In genomic region chr19:4457654-4458406, GRCh38 we compare ENCODE assay signal across 1 cellular context.
A peak's percentile ranks its signal among the peaks of the same experiment; 100 is the strongest.
TF ChIP-seq lines count a peak whose summit lies in the region.

Gene UBXN6, minus strand, starts transcription at chr19:4457794. Its CDS starts 97 bp downstream, at chr19:4457697.

TF ChIP-seq in HepG2, 621 proteins besides CTCF, POLR2A, EP300 and RAD21 (continued from another document and continues in another):
- TF ChIP-seq, protein P1, sequence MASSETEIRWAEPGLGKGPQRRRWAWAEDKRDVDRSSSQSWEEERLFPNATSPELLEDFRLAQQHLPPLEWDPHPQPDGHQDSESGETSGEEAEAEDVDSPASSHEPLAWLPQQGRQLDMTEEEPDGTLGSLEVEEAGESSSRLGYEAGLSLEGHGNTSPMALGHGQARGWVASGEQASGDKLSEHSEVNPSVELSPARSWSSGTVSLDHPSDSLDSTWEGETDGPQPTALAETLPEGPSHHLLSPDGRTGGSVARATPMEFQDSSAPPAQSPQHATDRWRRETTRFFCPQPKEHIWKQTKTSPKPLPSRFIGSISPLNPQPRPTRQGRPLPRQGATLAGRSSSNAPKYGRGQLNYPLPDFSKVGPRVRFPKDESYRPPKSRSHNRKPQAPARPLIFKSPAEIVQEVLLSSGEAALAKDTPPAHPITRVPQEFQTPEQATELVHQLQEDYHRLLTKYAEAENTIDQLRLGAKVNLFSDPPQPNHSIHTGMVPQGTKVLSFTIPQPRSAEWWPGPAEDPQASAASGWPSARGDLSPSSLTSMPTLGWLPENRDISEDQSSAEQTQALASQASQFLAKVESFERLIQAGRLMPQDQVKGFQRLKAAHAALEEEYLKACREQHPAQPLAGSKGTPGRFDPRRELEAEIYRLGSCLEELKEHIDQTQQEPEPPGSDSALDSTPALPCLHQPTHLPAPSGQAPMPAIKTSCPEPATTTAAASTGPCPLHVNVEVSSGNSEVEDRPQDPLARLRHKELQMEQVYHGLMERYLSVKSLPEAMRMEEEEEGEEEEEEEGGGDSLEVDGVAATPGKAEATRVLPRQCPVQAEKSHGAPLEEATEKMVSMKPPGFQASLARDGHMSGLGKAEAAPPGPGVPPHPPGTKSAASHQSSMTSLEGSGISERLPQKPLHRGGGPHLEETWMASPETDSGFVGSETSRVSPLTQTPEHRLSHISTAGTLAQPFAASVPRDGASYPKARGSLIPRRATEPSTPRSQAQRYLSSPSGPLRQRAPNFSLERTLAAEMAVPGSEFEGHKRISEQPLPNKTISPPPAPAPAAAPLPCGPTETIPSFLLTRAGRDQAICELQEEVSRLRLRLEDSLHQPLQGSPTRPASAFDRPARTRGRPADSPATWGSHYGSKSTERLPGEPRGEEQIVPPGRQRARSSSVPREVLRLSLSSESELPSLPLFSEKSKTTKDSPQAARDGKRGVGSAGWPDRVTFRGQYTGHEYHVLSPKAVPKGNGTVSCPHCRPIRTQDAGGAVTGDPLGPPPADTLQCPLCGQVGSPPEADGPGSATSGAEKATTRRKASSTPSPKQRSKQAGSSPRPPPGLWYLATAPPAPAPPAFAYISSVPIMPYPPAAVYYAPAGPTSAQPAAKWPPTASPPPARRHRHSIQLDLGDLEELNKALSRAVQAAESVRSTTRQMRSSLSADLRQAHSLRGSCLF (CRISPR knock-in tag; IDR thresholded peaks at IDR 0.05; ENCODE audit: borderline replicate concordance), result no peak
- TF ChIP-seq ZNF282 (IDR thresholded peaks at IDR 0.05; ENCODE audit: partially characterized antibody) (no peak), JUNB (CRISPR knock-in tag; IDR thresholded peaks at IDR 0.05; ENCODE audit: borderline replicate concordance) (no peak), ZNF276 (CRISPR knock-in tag; IDR thresholded peaks at IDR 0.05; ENCODE audit: low read depth) (no peak), ZNF549 (CRISPR knock-in tag; IDR thresholded peaks at IDR 0.05) (no peak), ZBTB7A (CRISPR knock-in tag; IDR thresholded peaks at IDR 0.05) (no peak), ZNF446 (CRISPR knock-in tag; IDR thresholded peaks at IDR 0.05) (no peak), NR3C1 (CRISPR knock-in tag; IDR thresholded peaks at IDR 0.05) (no peak), KDM6A (CRISPR knock-in tag; IDR thresholded peaks at IDR 0.05; ENCODE audit: low read depth) (no peak), MED1 (CRISPR knock-in tag; IDR thresholded peaks at IDR 0.05) (peak; percentile 79), TBL1XR1 (IDR thresholded peaks at IDR 0.05; ENCODE audit: borderline replicate concordance, low read length, partially characterized antibody) (peak; percentile 48), TCF7L2 (IDR thresholded peaks at IDR 0.05; ENCODE audit: low read depth, low read length) (no peak), SAFB2 (CRISPR knock-in tag; IDR thresholded peaks at IDR 0.05; ENCODE audit: borderline replicate concordance, low read depth) (no peak), SALL2 (CRISPR knock-in tag; IDR thresholded peaks at IDR 0.05) (no peak; the same call in 1 of the 2 replicates), TCF7 (IDR thresholded peaks at IDR 0.05; ENCODE audit: low read depth) (no peak), TARDBP (CRISPR knock-in tag; IDR thresholded peaks at IDR 0.05) (peak; percentile 45; the same call in 1 of the 2 replicates), GTF2F1 (IDR thresholded peaks at IDR 0.05; ENCODE audit: low read length) (no peak), RBM39 (IDR thresholded peaks at IDR 0.05; ENCODE audit: low read depth, low read length, poor library complexity, severe bottlenecking) (no peak), RARG (CRISPR knock-in tag; IDR thresholded peaks at IDR 0.05; ENCODE audit: low read depth) (no peak), JDP2 (CRISPR knock-in tag; IDR thresholded peaks at IDR 0.05; ENCODE audit: borderline replicate concordance) (no peak), ARID3A (IDR thresholded peaks at IDR 0.05; ENCODE audit: low read depth, low read length) (0 out of 2 replicates have a peak, but pooled peaks have one; percentile 53), PRDM10 (CRISPR knock-in tag; IDR thresholded peaks at IDR 0.05; ENCODE audit: low read depth) (0 out of 2 replicates have a peak, but pooled peaks have one; percentile 19), ZSCAN31 (CRISPR knock-in tag; IDR thresholded peaks at IDR 0.05; ENCODE audit: low read depth) (no peak), HDAC2 (CRISPR knock-in tag; IDR thresholded peaks at IDR 0.05) (no peak; the same call in 1 of the 2 replicates), ZSCAN21 (CRISPR knock-in tag; IDR thresholded peaks at IDR 0.05; ENCODE audit: borderline replicate concordance) (no peak; the same call in 1 of the 2 replicates), DR1 (CRISPR knock-in tag; IDR thresholded peaks at IDR 0.05) (no peak), MAFG (CRISPR knock-in tag; IDR thresholded peaks at IDR 0.05) (no peak), TSC22D2 (CRISPR knock-in tag; IDR thresholded peaks at IDR 0.05; ENCODE audit: borderline replicate concordance) (peak; percentile 61; the same call in 1 of the 2 replicates), SETDB1 (CRISPR knock-in tag; IDR thresholded peaks at IDR 0.05; ENCODE audit: borderline replicate concordance) (no peak), HDAC1 (CRISPR knock-in tag; IDR thresholded peaks at IDR 0.05) (peak; percentile 85), ZNF496 (CRISPR knock-in tag; IDR thresholded peaks at IDR 0.05; ENCODE audit: insufficient replicate concordance) (no peak)
- TF ChIP-seq, protein P2, sequence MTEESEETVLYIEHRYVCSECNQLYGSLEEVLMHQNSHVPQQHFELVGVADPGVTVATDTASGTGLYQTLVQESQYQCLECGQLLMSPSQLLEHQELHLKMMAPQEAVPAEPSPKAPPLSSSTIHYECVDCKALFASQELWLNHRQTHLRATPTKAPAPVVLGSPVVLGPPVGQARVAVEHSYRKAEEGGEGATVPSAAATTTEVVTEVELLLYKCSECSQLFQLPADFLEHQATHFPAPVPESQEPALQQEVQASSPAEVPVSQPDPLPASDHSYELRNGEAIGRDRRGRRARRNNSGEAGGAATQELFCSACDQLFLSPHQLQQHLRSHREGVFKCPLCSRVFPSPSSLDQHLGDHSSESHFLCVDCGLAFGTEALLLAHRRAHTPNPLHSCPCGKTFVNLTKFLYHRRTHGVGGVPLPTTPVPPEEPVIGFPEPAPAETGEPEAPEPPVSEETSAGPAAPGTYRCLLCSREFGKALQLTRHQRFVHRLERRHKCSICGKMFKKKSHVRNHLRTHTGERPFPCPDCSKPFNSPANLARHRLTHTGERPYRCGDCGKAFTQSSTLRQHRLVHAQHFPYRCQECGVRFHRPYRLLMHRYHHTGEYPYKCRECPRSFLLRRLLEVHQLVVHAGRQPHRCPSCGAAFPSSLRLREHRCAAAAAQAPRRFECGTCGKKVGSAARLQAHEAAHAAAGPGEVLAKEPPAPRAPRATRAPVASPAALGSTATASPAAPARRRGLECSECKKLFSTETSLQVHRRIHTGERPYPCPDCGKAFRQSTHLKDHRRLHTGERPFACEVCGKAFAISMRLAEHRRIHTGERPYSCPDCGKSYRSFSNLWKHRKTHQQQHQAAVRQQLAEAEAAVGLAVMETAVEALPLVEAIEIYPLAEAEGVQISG (CRISPR knock-in tag; IDR thresholded peaks at IDR 0.05), result peak; percentile 99
- TF ChIP-seq, protein P3, sequence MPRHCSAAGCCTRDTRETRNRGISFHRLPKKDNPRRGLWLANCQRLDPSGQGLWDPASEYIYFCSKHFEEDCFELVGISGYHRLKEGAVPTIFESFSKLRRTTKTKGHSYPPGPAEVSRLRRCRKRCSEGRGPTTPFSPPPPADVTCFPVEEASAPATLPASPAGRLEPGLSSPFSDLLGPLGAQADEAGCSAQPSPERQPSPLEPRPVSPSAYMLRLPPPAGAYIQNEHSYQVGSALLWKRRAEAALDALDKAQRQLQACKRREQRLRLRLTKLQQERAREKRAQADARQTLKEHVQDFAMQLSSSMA (CRISPR knock-in tag; IDR thresholded peaks at IDR 0.05), result no peak
- TF ChIP-seq, protein P4, sequence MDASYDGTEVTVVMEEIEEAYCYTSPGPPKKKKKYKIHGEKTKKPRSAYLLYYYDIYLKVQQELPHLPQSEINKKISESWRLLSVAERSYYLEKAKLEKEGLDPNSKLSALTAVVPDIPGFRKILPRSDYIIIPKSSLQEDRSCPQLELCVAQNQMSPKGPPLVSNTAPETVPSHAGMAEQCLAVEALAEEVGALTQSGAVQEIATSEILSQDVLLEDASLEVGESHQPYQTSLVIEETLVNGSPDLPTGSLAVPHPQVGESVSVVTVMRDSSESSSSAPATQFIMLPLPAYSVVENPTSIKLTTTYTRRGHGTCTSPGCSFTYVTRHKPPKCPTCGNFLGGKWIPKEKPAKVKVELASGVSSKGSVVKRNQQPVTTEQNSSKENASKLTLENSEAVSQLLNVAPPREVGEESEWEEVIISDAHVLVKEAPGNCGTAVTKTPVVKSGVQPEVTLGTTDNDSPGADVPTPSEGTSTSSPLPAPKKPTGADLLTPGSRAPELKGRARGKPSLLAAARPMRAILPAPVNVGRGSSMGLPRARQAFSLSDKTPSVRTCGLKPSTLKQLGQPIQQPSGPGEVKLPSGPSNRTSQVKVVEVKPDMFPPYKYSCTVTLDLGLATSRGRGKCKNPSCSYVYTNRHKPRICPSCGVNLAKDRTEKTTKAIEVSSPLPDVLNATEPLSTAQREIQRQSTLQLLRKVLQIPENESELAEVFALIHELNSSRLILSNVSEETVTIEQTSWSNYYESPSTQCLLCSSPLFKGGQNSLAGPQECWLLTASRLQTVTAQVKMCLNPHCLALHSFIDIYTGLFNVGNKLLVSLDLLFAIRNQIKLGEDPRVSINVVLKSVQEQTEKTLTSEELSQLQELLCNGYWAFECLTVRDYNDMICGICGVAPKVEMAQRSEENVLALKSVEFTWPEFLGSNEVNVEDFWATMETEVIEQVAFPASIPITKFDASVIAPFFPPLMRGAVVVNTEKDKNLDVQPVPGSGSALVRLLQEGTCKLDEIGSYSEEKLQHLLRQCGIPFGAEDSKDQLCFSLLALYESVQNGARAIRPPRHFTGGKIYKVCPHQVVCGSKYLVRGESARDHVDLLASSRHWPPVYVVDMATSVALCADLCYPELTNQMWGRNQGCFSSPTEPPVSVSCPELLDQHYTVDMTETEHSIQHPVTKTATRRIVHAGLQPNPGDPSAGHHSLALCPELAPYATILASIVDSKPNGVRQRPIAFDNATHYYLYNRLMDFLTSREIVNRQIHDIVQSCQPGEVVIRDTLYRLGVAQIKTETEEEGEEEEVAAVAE (CRISPR knock-in tag; IDR thresholded peaks at IDR 0.05; ENCODE audit: borderline replicate concordance), result peak; percentile 77; the same call in 1 of the 2 replicates
- TF ChIP-seq, protein P5, sequence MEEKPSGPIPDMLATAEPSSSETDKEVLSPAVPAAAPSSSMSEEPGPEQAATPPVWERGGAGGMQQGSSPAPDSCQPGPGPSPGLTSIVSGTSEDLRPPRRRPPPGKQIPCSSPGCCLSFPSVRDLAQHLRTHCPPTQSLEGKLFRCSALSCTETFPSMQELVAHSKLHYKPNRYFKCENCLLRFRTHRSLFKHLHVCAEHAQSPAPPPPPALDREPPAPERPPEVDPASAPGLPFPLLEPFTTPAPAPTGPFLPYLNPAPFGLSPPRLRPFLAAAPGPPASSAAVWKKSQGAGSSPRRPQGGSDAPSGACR (CRISPR knock-in tag; IDR thresholded peaks at IDR 0.05), result 0 out of 2 replicates have a peak, but pooled peaks have one; percentile 32
